In the genomic region with DNA sequence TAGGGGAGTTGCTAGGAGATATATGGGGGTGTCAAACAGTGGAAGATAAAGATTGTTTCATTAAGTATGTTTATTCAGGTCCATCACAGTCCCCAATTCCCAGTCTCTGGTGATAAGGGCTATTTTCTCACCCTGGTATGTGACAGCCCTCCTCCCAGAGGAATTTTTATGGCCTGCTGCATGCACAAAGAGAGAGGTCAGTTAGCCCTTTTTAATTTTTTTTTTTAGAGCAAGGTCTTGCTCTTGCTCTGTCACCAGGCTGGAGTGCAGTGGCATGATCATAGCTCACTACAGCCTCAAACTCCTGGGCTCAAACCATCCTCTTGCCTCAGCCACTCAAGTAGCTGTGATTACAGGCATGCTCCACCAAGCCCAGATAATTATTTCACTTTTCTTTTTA, we compare ENCODE assay signal across 17 cellular contexts. TPM values are rescaled to one million over a fixed set of nuclear protein-coding genes. Genes with fewer than 3 reads are reported as not detected.
DNase-seq lines count a peak whose midpoint lies in the region; ATAC-seq and TF ChIP-seq lines count a peak whose summit lies in the region.
"Had no signal": no experiment of that assay in that cellular context is flagged by ENCODE, and none has a peak within 500 bp of the region (broad histone marks: within the 10 kb centered on the region; RNA-seq: fewer than 3 reads in every experiment).

No MANE protein-coding gene starts in this region.

- no peaks in the 10 kb centered on the region for H3K27me3 Mint-ChIP-seq in CD4-positive, CD25-positive, alpha-beta regulatory T cell
- H3K27me3 Mint-ChIP-seq in central memory CD8-positive, alpha-beta T cell = no peaks in the 10 kb centered on the region
- peaks cover 2% of the 10 kb centered on the region for H3K27me3 Mint-ChIP-seq in glutamatergic neuron (ENCODE audit: unreplicated experiment)
- H3K27me3 Mint-ChIP-seq: activated CD8-positive, alpha-beta T cell treated with anti-CD3 and anti-CD28 coated beads for 36 hours had no signal

- no peak for ATAC-seq in CD4-positive, CD25-positive, alpha-beta regulatory T cell (ENCODE audit: low read depth in 2 of 2)
- ATAC-seq in central memory CD8-positive, alpha-beta T cell (replicated peaks; ENCODE audit: extremely low read depth, poor library complexity, severe bottlenecking) = no peak
- no peak for ATAC-seq in HG02642 (IDR thresholded peaks at IDR 0.05; ENCODE audit: poor library complexity, unreplicated experiment)
- ATAC-seq: activated CD8-positive, alpha-beta T cell treated with anti-CD3 and anti-CD28 coated beads for 36 hours; GM12878; psoas muscle had no signal

- peaks cover 0 to 11% of the 10 kb centered on the region in 2 experiments for H3K9me3 ChIP-seq in CD4-positive, CD25-positive, alpha-beta regulatory T cell (ENCODE audit: control insufficient read depth in 2 of 2, low read length in 2 of 2)
- no peaks in the 10 kb centered on the region for H3K9me3 ChIP-seq in mesodermal cell (ENCODE audit: control insufficient read depth, low read length)
- no peaks in the 10 kb centered on the region for H3K9me3 ChIP-seq in uterus
- H3K9me3 ChIP-seq: psoas muscle had no signal

- no peaks in the 10 kb centered on the region for H3K36me3 ChIP-seq in CD4-positive, CD25-positive, alpha-beta regulatory T cell (ENCODE audit: control insufficient read depth, insufficient read depth, low read length)
- H3K36me3 ChIP-seq in mesodermal cell (ENCODE audit: control insufficient read depth, insufficient read depth, low read length) (no peaks in the 10 kb centered on the region), uterus (no peaks in the 10 kb centered on the region)

- TF ChIP-seq RAD21 in Ishikawa (IDR thresholded peaks at IDR 0.05; ENCODE audit: low read depth) = no peak

- TF ChIP-seq EP300 in Ishikawa (IDR thresholded peaks at IDR 0.05; ENCODE audit: borderline replicate concordance) = no peak

- H3K4me1 ChIP-seq in CD4-positive, CD25-positive, alpha-beta regulatory T cell (ENCODE audit: control insufficient read depth, insufficient read depth, low read length, poor library complexity, severe bottlenecking) = peaks cover 49% of the 10 kb centered on the region
- H3K4me1 ChIP-seq in mesodermal cell (ENCODE audit: control insufficient read depth, insufficient read depth, low read length, poor library complexity, severe bottlenecking) (peaks cover 3% of the 10 kb centered on the region), uterus (no peaks in the 10 kb centered on the region)
- H3K4me1 ChIP-seq: psoas muscle had no signal

- no peak overlapping the region for H3K4me3 ChIP-seq in CD4-positive, CD25-positive, alpha-beta regulatory T cell (ENCODE audit: low read depth, low read length)
- H3K4me3 ChIP-seq in mesodermal cell (ENCODE audit: extremely low read depth, insufficient read depth, low read length, poor library complexity, severe bottlenecking) = no peak overlapping the region
- H3K4me3 ChIP-seq in uterus = no peak overlapping the region
- H3K4me3 ChIP-seq: GM12878, psoas muscle had no signal

- peak overlapping the region in 2 of 4 donors; percentile 39 to 83 for H3K4me3 Mint-ChIP-seq in CD4-positive, CD25-positive, alpha-beta regulatory T cell
- no peak overlapping the region for H3K4me3 Mint-ChIP-seq in central memory CD8-positive, alpha-beta T cell
- H3K4me3 Mint-ChIP-seq in glutamatergic neuron (ENCODE audit: unreplicated experiment) = no peak overlapping the region
- H3K4me3 Mint-ChIP-seq: activated CD8-positive, alpha-beta T cell treated with anti-CD3 and anti-CD28 coated beads for 36 hours had no signal

- H3K9me3 Mint-ChIP-seq in CD4-positive, CD25-positive, alpha-beta regulatory T cell = peaks cover 0 to 14% (median 9%) of the 10 kb centered on the region in 7 donors
- H3K9me3 Mint-ChIP-seq in central memory CD8-positive, alpha-beta T cell = peaks cover 5% of the 10 kb centered on the region
- H3K9me3 Mint-ChIP-seq in glutamatergic neuron (ENCODE audit: unreplicated experiment) = no peaks in the 10 kb centered on the region

- no peaks in the 10 kb centered on the region for H3K27me3 ChIP-seq in CD4-positive, CD25-positive, alpha-beta regulatory T cell (ENCODE audit: control insufficient read depth, insufficient read depth, low read length)
- H3K27me3 ChIP-seq in uterus = no peaks in the 10 kb centered on the region

- H3K27ac Mint-ChIP-seq in CD4-positive, CD25-positive, alpha-beta regulatory T cell = peak overlapping the region; percentile 46 to 67 (median 65)
- peak overlapping the region; percentile 16 for H3K27ac Mint-ChIP-seq in central memory CD8-positive, alpha-beta T cell (ENCODE audit: low read depth)
- H3K27ac Mint-ChIP-seq in glutamatergic neuron (ENCODE audit: unreplicated experiment) = no peak overlapping the region

- H3K27ac ChIP-seq in CD4-positive, CD25-positive, alpha-beta regulatory T cell (ENCODE audit: insufficient read depth, low read length, poor library complexity, severe bottlenecking) = no peak overlapping the region
- H3K27ac ChIP-seq in mesodermal cell (ENCODE audit: low read depth, low read length, severe bottlenecking) = peak overlapping the region; percentile 64
- no peak overlapping the region for H3K27ac ChIP-seq in uterus
- H3K27ac ChIP-seq: psoas muscle had no signal

- no peak for TF ChIP-seq POLR2A in uterus (IDR thresholded peaks at IDR 0.05)

- H3K4me1 Mint-ChIP-seq in CD4-positive, CD25-positive, alpha-beta regulatory T cell = peaks cover 17 to 58% (median 37%) of the 10 kb centered on the region in 4 donors
- peaks cover 32% of the 10 kb centered on the region for H3K4me1 Mint-ChIP-seq in central memory CD8-positive, alpha-beta T cell
- H3K4me1 Mint-ChIP-seq in glutamatergic neuron (ENCODE audit: low read depth, unreplicated experiment) = no peaks in the 10 kb centered on the region

- intact Hi-C loops in uterus (cut with DNase I; ENCODE audit: low total_unique reads) = no loop called here

- peaks cover 3% of the 10 kb centered on the region for H3K36me3 Mint-ChIP-seq in CD4-positive, CD25-positive, alpha-beta regulatory T cell
- peaks cover 2% of the 10 kb centered on the region for H3K36me3 Mint-ChIP-seq in central memory CD8-positive, alpha-beta T cell (ENCODE audit: insufficient read depth)
- H3K36me3 Mint-ChIP-seq in glutamatergic neuron (ENCODE audit: unreplicated experiment) = no peaks in the 10 kb centered on the region

- no peak for DNase-seq in CD4-positive, CD25-positive, alpha-beta regulatory T cell
- DNase-seq in central memory CD8-positive, alpha-beta T cell (ENCODE audit: low spot score in 2 of 2) = no peak
- DNase-seq in COR-L47 (lab: John Stamatoyannopoulos, UW) (no peak), uterus (no peak), glutamatergic neuron (no peak)
- DNase-seq: activated CD8-positive, alpha-beta T cell treated with anti-CD3 and anti-CD28 coated beads for 36 hours; activated T-cell treated with anti-CD3 and anti-CD28 coated beads, Interleukin-2, amount 50 U/mL, for 48 hours; Calu3; cerebellar nuclear complex; HCEC 1CT; NCI-H2029; NCI-H510A; psoas muscle had no signal

- TF ChIP-seq CTCF in uterus (IDR thresholded peaks at IDR 0.05) (no peak), glutamatergic neuron (IDR thresholded peaks at IDR 0.05; ENCODE audit: partially characterized antibody, unreplicated experiment) (no peak)

TF ChIP-seq in Ishikawa, 13 proteins besides CTCF, POLR2A, EP300 and RAD21:
- TF ChIP-seq EGR1 (IDR thresholded peaks at IDR 0.05) (no peak), TEAD4 (IDR thresholded peaks at IDR 0.05) (peak; percentile 85), FOXM1 (IDR thresholded peaks at IDR 0.05; ENCODE audit: borderline replicate concordance, low read depth) (no peak)
TF ChIP-seq in Ishikawa: peak in this region for 1.

RNA-seq across cellular contexts. Expression of gene ATF7IP2, which starts 53.6 kb away (rescaled TPM):
- total RNA-seq in CD4-positive, CD25-positive, alpha-beta regulatory T cell = 94.5 TPM
- 100 to 1,000 TPM in 1 of 4 donors, 10 to 100 TPM in 3; 47.6 to 114 (median 88.3) TPM for polyA plus RNA-seq in CD4-positive, CD25-positive, alpha-beta regulatory T cell
- polyA plus RNA-seq in mesodermal cell (2013, experiment 1 of 2) = 8.6 TPM
- 18.3 TPM for polyA plus RNA-seq in mesodermal cell (2013, experiment 2 of 2)
- total RNA-seq in uterus (10 to 100 TPM in 1 of 4 donors, 1 to 10 TPM in 2, not detected in 1; 6.4 to 21.7 (median 6.9) TPM), glutamatergic neuron (ENCODE audit: unreplicated experiment) (9.1 TPM)
